14 cellular contexts compared by ENCODE assay signal in genomic region chr6:101803146-101803545, GRCh38.
"Had no signal": no experiment of that assay in that cellular context is flagged by ENCODE, and none has a peak within 500 bp of the region (broad histone marks: within the 10 kb centered on the region; RNA-seq: fewer than 3 reads in every experiment).

No MANE protein-coding gene starts in this region.

- H3K27ac ChIP-seq: coronary artery, neural progenitor cell, thyroid gland, uterus had no signal

- DNase-seq: activated CD4-positive, alpha-beta T cell treated with anti-CD3 and anti-CD28 coated beads, Interleukin-2, amount 50 U/mL, for 4 hours; activated CD8-positive, alpha-beta memory T cell treated with anti-CD3 and anti-CD28 coated beads, Interleukin-2, amount 10 ng/mL, durations not matched to agents 7 days and 5 days; activated gamma-delta T cell; activated naive CD8-positive, alpha-beta T cell treated with anti-CD3 and anti-CD28 coated beads for 36 hours; activated T-cell treated with anti-CD3 and anti-CD28 coated beads, Interleukin-2, amount 50 U/mL, for 48 hours; aorta; effector CD8-positive, alpha-beta T cell; midbrain; thyroid gland; uterus had no signal

- H3K36me3 ChIP-seq: neural progenitor cell, thyroid gland, uterus had no signal

- H3K4me2 ChIP-seq: neural progenitor cell had no signal

- H2AFZ ChIP-seq: neural progenitor cell had no signal

- H3K4me1 ChIP-seq: thyroid gland, uterus had no signal

- ATAC-seq: activated CD4-positive, CD25-positive, alpha-beta regulatory T cell treated with anti-CD3 and anti-CD28 coated beads, Interleukin-2, amount 50 U/mL, for 24 hours; activated CD8-positive, alpha-beta memory T cell treated with anti-CD3 and anti-CD28 coated beads, Interleukin-2, amount 10 ng/mL, durations not matched to agents 7 days and 5 days; stimulated activated effector memory CD8-positive, alpha-beta T cell treated with anti-CD3 and anti-CD28 coated beads, Interleukin-12 subunit alpha, Interleukin-12 subunit beta, amount 100 ng/mL, for 72 hours had no signal

- H3K4me3 ChIP-seq: coronary artery, neural progenitor cell, thyroid gland, uterus had no signal

- H3K9me3 ChIP-seq: thyroid gland, uterus had no signal

- H3K9ac ChIP-seq: neural progenitor cell had no signal

- H3K27me3 ChIP-seq: neural progenitor cell, thyroid gland, uterus had no signal
